Comparison of ENCODE assay signal across 20 cellular contexts in genomic region chr2:136010126-136010525, GRCh38. TPM values are rescaled to one million over a fixed set of nuclear protein-coding genes. Genes with fewer than 3 reads are reported as not detected.
DNase-seq lines count a peak whose midpoint lies in the region; FAIRE-seq and TF ChIP-seq lines count a peak whose summit lies in the region.
"Had no signal": no experiment of that assay in that cellular context is flagged by ENCODE, and none has a peak within 500 bp of the region (broad histone marks: within the 10 kb centered on the region; RNA-seq: fewer than 3 reads in every experiment).

No MANE protein-coding gene starts in this region.

- H3K4me3 ChIP-seq in astrocyte of the spinal cord (ENCODE audit: low read depth, low read length) = no peak overlapping the region
- H3K4me3 ChIP-seq: ascending aorta, uterus had no signal

- no peak for DNase-seq in CD14-positive monocyte (ENCODE audit: low spot score)
- DNase-seq in HS-5 (ENCODE audit: low read depth) = peak; percentile 98
- peak; percentile 23 for DNase-seq in astrocyte of the spinal cord (ENCODE audit: low read depth, low spot score)
- DNase-seq in kidney glomerular epithelial cell (lab: John Stamatoyannopoulos, UW) = peak; percentile 29
- no peak for DNase-seq in superior temporal gyrus (ENCODE audit: extremely low spot score)
- DNase-seq in activated CD4-positive, alpha-beta T cell treated with anti-CD3 and anti-CD28 coated beads, Interleukin-2, amount 10 ng/mL, durations not matched to agents 24 days and 14 days = no peak
- no peak for DNase-seq in NCI-H2081 treated with DMSO at 0.1 percent for 48 hours (lab: John Stamatoyannopoulos, UW)
- no peak for DNase-seq in frontal cortex (ENCODE audit: low spot score in 2 of 2)
- DNase-seq: activated CD4-positive, alpha-beta T cell treated with anti-CD3 and anti-CD28 coated beads, Interleukin-2, amount 50 U/mL, for 48 hours; activated naive CD4-positive, alpha-beta T cell; cortex of kidney; GF-D8; naive thymus-derived CD4-positive, alpha-beta T cell; NCI-H2029; NCI-H524; T-cell; uterus had no signal

- peak overlapping the region; percentile 97 to 99 (median 99) for H3K27ac Mint-ChIP-seq in CD14-positive monocyte
- no peak overlapping the region for H3K27ac Mint-ChIP-seq in activated CD4-positive, alpha-beta T cell treated with anti-CD3 and anti-CD28 coated beads, Interleukin-2, amount 10 ng/mL, durations not matched to agents 24 days and 14 days

- peaks cover 0 to 2% (median 2%) of the 10 kb centered on the region in 3 donors for H3K27me3 Mint-ChIP-seq in CD14-positive monocyte (ENCODE audit: low read depth in 3 of 3)
- no peaks in the 10 kb centered on the region for H3K27me3 Mint-ChIP-seq in activated CD4-positive, alpha-beta T cell treated with anti-CD3 and anti-CD28 coated beads, Interleukin-2, amount 10 ng/mL, durations not matched to agents 24 days and 14 days
- H3K27me3 Mint-ChIP-seq: naive thymus-derived CD4-positive, alpha-beta T cell; T-cell had no signal

- H3K36me3 Mint-ChIP-seq in CD14-positive monocyte = no peaks in the 10 kb centered on the region
- H3K36me3 Mint-ChIP-seq in activated CD4-positive, alpha-beta T cell treated with anti-CD3 and anti-CD28 coated beads, Interleukin-2, amount 10 ng/mL, durations not matched to agents 24 days and 14 days (ENCODE audit: low read depth) = peaks cover 10% of the 10 kb centered on the region
- H3K36me3 Mint-ChIP-seq: T-cell had no signal

- H3K4me1 Mint-ChIP-seq in CD14-positive monocyte = peaks cover 81% of the 10 kb centered on the region
- peaks cover 26% of the 10 kb centered on the region for H3K4me1 Mint-ChIP-seq in activated CD4-positive, alpha-beta T cell treated with anti-CD3 and anti-CD28 coated beads, Interleukin-2, amount 10 ng/mL, durations not matched to agents 24 days and 14 days

- no peak overlapping the region for H3K4me3 Mint-ChIP-seq in CD14-positive monocyte
- no peak overlapping the region for H3K4me3 Mint-ChIP-seq in activated CD4-positive, alpha-beta T cell treated with anti-CD3 and anti-CD28 coated beads, Interleukin-2, amount 10 ng/mL, durations not matched to agents 24 days and 14 days
- H3K4me3 Mint-ChIP-seq: naive thymus-derived CD4-positive, alpha-beta T cell; T-cell had no signal

- intact Hi-C loops in CD14-positive monocyte (cut with micrococcal nuclease) = loop anchor here in 1 of 2 donors (2.0 kb wide), 1 partner anchor 13 kb away; no protein-coding TSS in a partner anchor
- intact Hi-C loops in activated CD4-positive, alpha-beta T cell treated with anti-CD3 and anti-CD28 coated beads, Interleukin-2, amount 10 ng/mL, durations not matched to agents 24 days and 14 days (cut with micrococcal nuclease) = no loop called here

- no peak for FAIRE-seq in frontal cortex (lab: Jason Lieb, UNC)
- FAIRE-seq: endothelial cell of umbilical vein, islet of Langerhans had no signal

- TF ChIP-seq CTCF in CD14-positive monocyte (IDR thresholded peaks at IDR 0.05) = no peak
- TF ChIP-seq CTCF in astrocyte of the spinal cord (IDR thresholded peaks at IDR 0.05; ENCODE audit: low read depth, low read length) = no peak

- H3K9me3 Mint-ChIP-seq in CD14-positive monocyte = no peaks in the 10 kb centered on the region
- no peaks in the 10 kb centered on the region for H3K9me3 Mint-ChIP-seq in activated CD4-positive, alpha-beta T cell treated with anti-CD3 and anti-CD28 coated beads, Interleukin-2, amount 10 ng/mL, durations not matched to agents 24 days and 14 days
- H3K9me3 Mint-ChIP-seq: naive thymus-derived CD4-positive, alpha-beta T cell; T-cell had no signal

- in situ Hi-C loops in astrocyte of the spinal cord (cut with HindIII; ENCODE audit: low sequenced_read_pairs) = no loop called here

RNA-seq across cellular contexts. Expression of gene DARS1, which starts 24.7 kb away (rescaled TPM):
- 10 to 100 TPM; 46.2 to 53.0 TPM for polyA plus RNA-seq in CD14-positive monocyte
- 153 and 160 TPM in 2 replicates for total RNA-seq in activated CD4-positive, alpha-beta T cell treated with anti-CD3 and anti-CD28 coated beads, Interleukin-2, amount 10 ng/mL, durations not matched to agents 24 days and 14 days
- total RNA-seq in frontal cortex = 54.6 TPM

Comparison
In these comparisons a context has a peak if more than half of its experiments do, and no peak if none do; other contexts are left out.
1. DNase-seq: peak in HS-5 (single experiment), astrocyte of the spinal cord (single experiment) and kidney glomerular epithelial cell (single experiment); none in CD14-positive monocyte (single experiment), superior temporal gyrus (single experiment), activated CD4-positive, alpha-beta T cell treated with anti-CD3 and anti-CD28 coated beads, Interleukin-2, amount 10 ng/mL, durations not matched to agents 24 days and 14 days (single experiment), NCI-H2081 treated with DMSO at 0.1 percent for 48 hours (single experiment) and frontal cortex (0 of 2).